In the genomic region with DNA sequence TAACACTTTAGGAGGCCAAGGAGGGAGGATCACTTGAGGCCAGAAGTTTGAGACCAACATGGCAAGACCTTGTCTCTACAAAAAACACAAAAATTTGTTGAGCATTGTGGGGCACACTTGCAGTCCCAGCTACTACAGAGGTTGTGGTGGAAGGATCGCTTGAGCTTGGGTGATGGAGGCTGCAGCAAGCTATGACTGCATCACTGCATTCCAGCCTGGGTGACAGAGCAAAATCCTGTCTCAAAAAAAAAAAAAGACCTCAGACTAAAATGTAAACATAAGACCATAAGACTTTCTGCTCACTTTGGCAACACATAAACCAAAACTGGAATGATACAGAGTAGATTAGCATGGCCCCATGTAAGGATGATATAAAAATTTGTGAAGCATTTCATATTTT, we compare ENCODE assay signal across 25 cellular contexts. TPM values are rescaled to one million over a fixed set of nuclear protein-coding genes. Genes with fewer than 3 reads are reported as not detected.
A peak's percentile ranks its signal among the peaks of the same experiment; 100 is the strongest.
DNase-seq lines count a peak whose midpoint lies in the region; ATAC-seq, FAIRE-seq and TF ChIP-seq lines count a peak whose summit lies in the region.
"Had no signal": no experiment of that assay in that cellular context is flagged by ENCODE, and none has a peak within 500 bp of the region (broad histone marks: within the 10 kb centered on the region; RNA-seq: fewer than 3 reads in every experiment).

No MANE protein-coding gene starts in this region.

- 57% methylated on average over 1 of the region's 1 CpG for WGBS in K562 (ENCODE audit: insufficient coverage, low coverage, missing lambda C conversion rate)

- TF ChIP-seq EP300 in K562 (IDR thresholded peaks at IDR 0.05; ENCODE audit: low read length), result no peak

- BruUV-seq in K562 (replicated peaks; lab: Mats Ljungman, UMichigan), result no TSS peak

- FAIRE-seq in K562 (lab: Jason Lieb, UNC), result no peak
- FAIRE-seq: bronchial epithelial cell, GM12892 had no signal

- H3K27ac ChIP-seq in K562 (ENCODE audit: extremely low read depth, low read depth, low read length), result no peak overlapping the region
- H3K27ac ChIP-seq: coronary artery, hepatocyte, Peyer's patch, SK-N-MC, VCaP had no signal

- H2AFZ ChIP-seq in K562 (ENCODE audit: low read depth, low read length), result no peak overlapping the region
- H2AFZ ChIP-seq: GM23338, hepatocyte had no signal

- in situ Hi-C loops in Caki2 (cut with HindIII; ENCODE audit: low pct_unique_long_range_greater_than_20kb, low sequenced_read_pairs) (no loop called here), K562 (cut with MboI) (no loop called here)

- no peaks in the 10 kb centered on the region for H4K20me1 ChIP-seq in K562 (replicated peaks; ENCODE audit: control insufficient read depth, insufficient read depth, low read length)

- no peaks in the 10 kb centered on the region for H3K9me3 ChIP-seq in K562 (replicated peaks; ENCODE audit: control insufficient read depth, insufficient read depth, low read depth, low read length)
- H3K9me3 ChIP-seq: Peyer's patch had no signal

- TF ChIP-seq CTCF in K562 (IDR thresholded peaks at IDR 0.05 in 2 of 3, conservative IDR thresholded peaks at IDR 0.05 in 1 of 3; ENCODE audit: insufficient read depth in 2 of 3, low read depth in 1 of 3, low read length in 3 of 3), result no peak

- intact Hi-C loops in K562 (cut with micrococcal nuclease) (no loop called here), left cardiac atrium (cut with DNase I) (loop anchor here in 1 of 2 donors (10.0 kb wide), 1 partner anchor 47 kb away; a partner anchor contains a TSS)

- H3K9ac ChIP-seq in K562 (ENCODE audit: insufficient read depth in 1 of 2, low read depth in 2 of 2, low read length in 2 of 2), result 0 out of 4 replicates have a peak overlapping the region, but pooled peaks of 1 of the 2 experiments have one; percentile 32

- H3K4me2 ChIP-seq in K562 (ENCODE audit: insufficient read depth, low read length), result no peak overlapping the region
- H3K4me2 ChIP-seq: GM23338, hepatocyte had no signal

- POLR2A ChIA-PET in K562 (lab: Yijun Ruan, JAX), result no interaction called here

- H3K79me2 ChIP-seq in K562 (ENCODE audit: control insufficient read depth, insufficient read depth, low read length), result no peaks in the 10 kb centered on the region
- H3K79me2 ChIP-seq: hepatocyte had no signal

- no peaks in the 10 kb centered on the region for H3K9me1 ChIP-seq in K562 (ENCODE audit: control insufficient read depth, insufficient read depth, low read length)

- TF ChIP-seq RAD21 in K562 (CRISPR knock-in tag; conservative IDR thresholded peaks at IDR 0.05 in 1 of 2, IDR thresholded peaks at IDR 0.05 in 1 of 2), result no peak

- DNase-seq in Caki2 (ENCODE audit: low read depth) (peak; percentile 33), HT1080 (ENCODE audit: low read depth) (peak; percentile 70), K562 (ENCODE audit: extremely low read depth in 1 of 4, low spot score in 3 of 4) (no peak), islet precursor cell (peak; percentile 58), germinal center (ENCODE audit: low spot score) (no peak), left cardiac atrium (no peak)
- DNase-seq in activated effector memory CD4-positive, alpha-beta T cell treated with Interleukin-2 at 50 U/mL for 16 hours, result no peak
- DNase-seq: activated CD4-positive, alpha-beta T cell treated with anti-CD3 and anti-CD28 coated beads, Interleukin-2, amount 50 U/mL, for 1 hour; CD4-positive, CD25-positive, alpha-beta regulatory T cell; DMS 273 treated with DMSO at 0.1 percent for 48 hours; immature natural killer cell; left ventricle myocardium superior; NCI-H1417; NCI-H446 treated with DMSO at 0.1 percent for 48 hours; NK-92 treated with Interleukin-12 subunit alpha and Interleukin-12 subunit beta, amount 100 ng/mL, for 24 hours; Peyer's patch had no signal

- CTCF ChIA-PET in K562 (lab: Yijun Ruan, JAX; ENCODE audit: low intra/inter-chr PET ratio), result interaction anchor here (0.7 kb wide), 1 partner anchor 320 kb away, joined by 4 read pairs; no protein-coding TSS in a partner anchor

- peaks cover 0 to 3% of the 10 kb centered on the region in 2 experiments; a peak in 3 of 5 replicates for H3K4me1 ChIP-seq in K562 (replicated peaks in 1 of 2; ENCODE audit: control insufficient read depth in 2 of 2, insufficient read depth in 2 of 2, low read length in 2 of 2)
- H3K4me1 ChIP-seq: Peyer's patch had no signal

- H3K36me3 ChIP-seq in K562 (ENCODE audit: control insufficient read depth, insufficient read depth, low read length), result no peaks in the 10 kb centered on the region
- H3K36me3 ChIP-seq: Peyer's patch had no signal

- no peak overlapping the region for H3K4me3 ChIP-seq in K562
- H3K4me3 ChIP-seq: coronary artery, GM23338, hepatocyte, Peyer's patch, SK-N-MC had no signal

- H3K27me3 ChIP-seq in K562 (ENCODE audit: control insufficient read depth in 2 of 2, insufficient read depth in 2 of 2, low read length in 2 of 2), result no peaks in the 10 kb centered on the region
- H3K27me3 ChIP-seq: hepatocyte, Peyer's patch had no signal

- no peak for ATAC-seq in K562
- ATAC-seq in GM18505 (IDR thresholded peaks at IDR 0.05; ENCODE audit: unreplicated experiment), result no peak
- ATAC-seq in left cardiac atrium, result no peak
- ATAC-seq: GM23338, left ventricle myocardium superior, sciatic nerve had no signal

- TF ChIP-seq POLR2A in K562 (conservative IDR thresholded peaks at IDR 0.05) (no peak), GM18505 (IDR thresholded peaks at IDR 0.05; ENCODE audit: borderline replicate concordance, extremely low read depth, insufficient read depth, insufficient read length) (no peak)

RNA-seq across cellular contexts. Expression of a gene that starts 24.6 kb away (rescaled TPM):
- 60.8 and 98.6 TPM in 2 replicates for total RNA-seq in Caki2 (2014; rRNA removed; shearing (Covaris generic); ENCODE audit: low replicate concordance)
- total RNA-seq in HT1080 (2014; rRNA removed; shearing (Covaris generic)), result 92.2 and 93.3 TPM in 2 replicates
- polyA plus RNA-seq in HT1080 (2015; cell fraction: cytosol; rRNA removed), result 59.2 and 68.4 TPM in 2 replicates
- 45.9 and 50.4 TPM in 2 replicates for polyA plus RNA-seq in HT1080 (2015; cell fraction: nucleus; rRNA removed)
- total RNA-seq in K562 (2011; cell fraction: chromatin; rRNA removed; ENCODE audit: low replicate concordance), result 95.6 and 146 TPM in 2 replicates
- 97.0 and 106 TPM in 2 replicates for total RNA-seq in K562 (2011; cell fraction: nucleolus; rRNA removed)
- total RNA-seq in K562 (2011; cell fraction: nucleoplasm; rRNA removed), result 94.6 and 118 TPM in 2 replicates
- total RNA-seq in K562 (2014; rRNA removed) (181 and 197 TPM in 2 replicates), K562 (2014; rRNA removed; fragmentation: Illumina TruSeq; extraction: Trizol) (124 and 133 TPM in 2 replicates), K562 (2015; rRNA removed; fragmentation: Illumina TruSeq; extraction: Trizol) (151 and 156 TPM in 2 replicates), K562 (2021) (127 and 133 TPM in 2 replicates), left cardiac atrium (10 to 100 TPM; 31.0 to 41.5 TPM)
- polyA plus RNA-seq in K562 (2011; rRNA removed) (124 and 143 TPM in 2 replicates), K562 (2014; fragmentation: Illumina TruSeq; extraction: Trizol) (137 TPM in 2 replicates), K562 (2014; fragmentation: Nextera tagmentation; extraction: Ambion mirVana) (10 to 100 TPM; 37.1 to 64.3 TPM), K562 (2014; rRNA removed) (127 and 141 TPM in 2 replicates)
- polyA plus RNA-seq in K562 (2011; cell fraction: cytosol; rRNA removed), result 138 and 150 TPM in 2 replicates
- polyA plus RNA-seq in K562 (2011; cell fraction: nucleus; rRNA removed), result 49.2 and 61.9 TPM in 2 replicates
- 189 and 211 TPM in 2 replicates for polyA plus RNA-seq in K562 (2012)
- 139 and 167 TPM in 2 replicates for polyA minus RNA-seq in K562 (2011; rRNA and poly(A)+ RNA removed)
- 63.5 and 72.7 TPM in 2 replicates for polyA minus RNA-seq in K562 (2011; cell fraction: cytosol; rRNA and poly(A)+ RNA removed)
- 26.9 and 42.3 TPM in 2 replicates for polyA minus RNA-seq in K562 (2011; cell fraction: nucleus; rRNA and poly(A)+ RNA removed)

RNA-seq across cellular contexts. Expression of a gene that starts 48.8 kb away (rescaled TPM):
- total RNA-seq in Caki2 (2014; rRNA removed; shearing (Covaris generic); ENCODE audit: low replicate concordance), result 1.4 and 7.2 TPM in 2 replicates
- 16.8 and 53.1 TPM in 2 replicates for total RNA-seq in HT1080 (2014; rRNA removed; shearing (Covaris generic))
- 258 and 297 TPM in 2 replicates for polyA plus RNA-seq in HT1080 (2015; cell fraction: cytosol; rRNA removed)
- polyA plus RNA-seq in HT1080 (2015; cell fraction: nucleus; rRNA removed), result 96.3 and 102 TPM in 2 replicates
- total RNA-seq in K562 (2011; cell fraction: chromatin; rRNA removed; ENCODE audit: low replicate concordance), result 103 and 181 TPM in 2 replicates
- total RNA-seq in K562 (2011; cell fraction: nucleolus; rRNA removed), result 53.9 and 79.2 TPM in 2 replicates
- 96.2 and 106 TPM in 2 replicates for total RNA-seq in K562 (2011; cell fraction: nucleoplasm; rRNA removed)
- total RNA-seq in K562 (2014; rRNA removed) (90.3 and 90.7 TPM in 2 replicates), K562 (2014; rRNA removed; fragmentation: Illumina TruSeq; extraction: Trizol) (80.3 and 96.1 TPM in 2 replicates), K562 (2015; rRNA removed; fragmentation: Illumina TruSeq; extraction: Trizol) (68.9 and 78.4 TPM in 2 replicates), K562 (2021) (384 and 454 TPM in 2 replicates), left cardiac atrium (10 to 100 TPM; 55.2 to 70.2 TPM)
- polyA plus RNA-seq in K562 (2011; rRNA removed) (135 and 147 TPM in 2 replicates), K562 (2014; fragmentation: Illumina TruSeq; extraction: Trizol) (711 and 815 TPM in 2 replicates), K562 (2014; fragmentation: Nextera tagmentation; extraction: Ambion mirVana) (100 to 1,000 TPM in 1 of 2 experiments, 10 to 100 TPM in 1; 87.2 to 141 TPM), K562 (2014; rRNA removed) (331 and 380 TPM in 2 replicates)
- polyA plus RNA-seq in K562 (2011; cell fraction: cytosol; rRNA removed), result 19.4 and 46.5 TPM in 2 replicates
- 41.5 and 53.7 TPM in 2 replicates for polyA plus RNA-seq in K562 (2011; cell fraction: nucleus; rRNA removed)
- 595 and 725 TPM in 2 replicates for polyA plus RNA-seq in K562 (2012)
- 117 and 146 TPM in 2 replicates for polyA minus RNA-seq in K562 (2011; rRNA and poly(A)+ RNA removed)
- polyA minus RNA-seq in K562 (2011; cell fraction: cytosol; rRNA and poly(A)+ RNA removed), result 105 and 106 TPM in 2 replicates
- 31.2 and 52.8 TPM in 2 replicates for polyA minus RNA-seq in K562 (2011; cell fraction: nucleus; rRNA and poly(A)+ RNA removed)

Comparison
In these comparisons a context has a peak if more than half of its experiments do, and no peak if none do; other contexts are left out.
1. DNase-seq: peak in Caki2 (single experiment), HT1080 (single experiment) and islet precursor cell (single experiment); none in K562 (0 of 4), activated effector memory CD4-positive, alpha-beta T cell treated with Interleukin-2 at 50 U/mL for 16 hours (single experiment), germinal center (single experiment) and left cardiac atrium (single experiment).